Comparison of ENCODE assay signal across 22 cellular contexts in the genomic region with DNA sequence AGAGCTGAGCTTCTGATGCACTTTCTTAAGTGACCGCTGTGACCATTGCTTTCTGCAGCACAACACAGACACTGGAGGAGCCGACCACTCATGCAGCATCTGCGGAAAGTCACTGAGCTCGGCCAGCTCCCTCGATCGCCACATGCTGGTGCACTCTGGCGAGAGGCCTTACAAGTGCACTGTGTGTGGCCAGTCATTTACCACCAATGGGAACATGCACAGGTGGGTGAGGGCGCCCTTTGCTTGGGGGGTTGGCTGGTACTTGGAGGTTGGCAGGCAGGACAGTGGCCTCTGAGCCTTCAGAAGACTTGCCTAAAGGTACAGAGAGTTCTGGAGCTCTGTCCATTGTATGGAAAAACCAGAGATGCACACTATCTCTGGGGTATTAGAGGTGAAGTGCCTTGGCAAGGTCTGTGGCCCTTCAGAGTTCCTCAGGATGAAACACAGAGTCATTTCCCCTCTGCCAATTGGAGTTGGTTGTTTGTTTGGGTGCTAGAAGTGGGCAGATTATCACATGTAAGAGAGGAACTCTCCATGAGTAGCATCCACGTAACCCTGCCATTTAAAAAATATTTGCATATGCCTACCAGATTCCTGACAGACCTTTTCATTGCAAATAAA.
A peak's percentile ranks its signal among the peaks of the same experiment; 100 is the strongest.
DNase-seq lines count a peak whose midpoint lies in the region; ATAC-seq and TF ChIP-seq lines count a peak whose summit lies in the region.
"Had no signal": no experiment of that assay in that cellular context is flagged by ENCODE, and none has a peak within 500 bp of the region (broad histone marks: within the 10 kb centered on the region; RNA-seq: fewer than 3 reads in every experiment).

No MANE protein-coding gene starts in this region.

- H3K4me3 Mint-ChIP-seq in activated T-cell treated with anti-CD3 and anti-CD28 coated beads, Interleukin-2, amount 50 U/mL, for 24 hours = no peak overlapping the region
- H3K4me3 Mint-ChIP-seq in natural killer cell = no peak overlapping the region
- H3K4me3 Mint-ChIP-seq: activated CD4-positive, alpha-beta T cell treated with anti-CD3 and anti-CD28 coated beads for 36 hours; stimulated activated naive CD8-positive, alpha-beta T cell treated with anti-CD3 and anti-CD28 coated beads, Interleukin-15, amount 100 ng/mL, for 72 hours had no signal

- H3K27ac Mint-ChIP-seq in activated T-cell treated with anti-CD3 and anti-CD28 coated beads, Interleukin-2, amount 50 U/mL, for 24 hours = peak overlapping the region; percentile 34
- peak overlapping the region in 1 of 2 donors; percentile 38 for H3K27ac Mint-ChIP-seq in natural killer cell

- H3K36me3 Mint-ChIP-seq in activated T-cell treated with anti-CD3 and anti-CD28 coated beads, Interleukin-2, amount 50 U/mL, for 24 hours (ENCODE audit: low read depth) = peaks cover 94% of the 10 kb centered on the region
- H3K36me3 Mint-ChIP-seq in natural killer cell = peaks cover 13% of the 10 kb centered on the region

- H3K4me1 Mint-ChIP-seq in activated T-cell treated with anti-CD3 and anti-CD28 coated beads, Interleukin-2, amount 50 U/mL, for 24 hours (ENCODE audit: low read depth) = peaks cover 22% of the 10 kb centered on the region
- H3K4me1 Mint-ChIP-seq in natural killer cell = peaks cover 0 to 8% of the 10 kb centered on the region in 2 donors

- no peaks in the 10 kb centered on the region for H3K27me3 Mint-ChIP-seq in activated T-cell treated with anti-CD3 and anti-CD28 coated beads, Interleukin-2, amount 50 U/mL, for 24 hours
- H3K27me3 Mint-ChIP-seq in natural killer cell (ENCODE audit: low read depth in 2 of 2) = no peaks in the 10 kb centered on the region
- H3K27me3 Mint-ChIP-seq: activated CD4-positive, alpha-beta T cell treated with anti-CD3 and anti-CD28 coated beads for 36 hours; IgD-negative memory B cell; stimulated activated naive CD8-positive, alpha-beta T cell treated with anti-CD3 and anti-CD28 coated beads, Interleukin-15, amount 100 ng/mL, for 72 hours had no signal

- H3K9me3 ChIP-seq in body of pancreas (no peaks in the 10 kb centered on the region), lower lobe of right lung (no peaks in the 10 kb centered on the region), thyroid gland (no peaks in the 10 kb centered on the region)
- H3K9me3 ChIP-seq: A549, uterus had no signal

- H3K27ac ChIP-seq in body of pancreas (peak overlapping the region; percentile 26 to 70 (median 56)), lower lobe of right lung (peak overlapping the region; percentile 13), thyroid gland (peak overlapping the region; percentile 35 to 66 (median 38))
- H3K27ac ChIP-seq: A549, HL-60, uterus had no signal

- ATAC-seq in body of pancreas = peak; percentile 94
- ATAC-seq in lower lobe of right lung = no peak
- ATAC-seq in natural killer cell = no peak
- ATAC-seq: A549 had no signal

- intact Hi-C loops in body of pancreas (cut with DNase I) (no loop called here), lower lobe of right lung (cut with DNase I) (no loop called here), thyroid gland (cut with DNase I) (no loop called here), natural killer cell (cut with micrococcal nuclease) (no loop called here)

- no peak overlapping the region for H3K4me3 ChIP-seq in body of pancreas
- H3K4me3 ChIP-seq in lower lobe of right lung = no peak overlapping the region
- H3K4me3 ChIP-seq in thyroid gland (replicated peaks in 1 of 3) = no peak overlapping the region
- H3K4me3 ChIP-seq: A549, uterus had no signal

- peaks cover 0 to 10% of the 10 kb centered on the region in 2 donors for H3K36me3 ChIP-seq in body of pancreas (replicated peaks in 1 of 2; ENCODE audit: insufficient read depth in 1 of 2, low read depth in 2 of 2)
- H3K36me3 ChIP-seq in lower lobe of right lung = peaks cover 74% of the 10 kb centered on the region
- peaks cover 8 to 12% of the 10 kb centered on the region in 2 donors for H3K36me3 ChIP-seq in thyroid gland
- H3K36me3 ChIP-seq: uterus had no signal

- 28 to 43% methylated on average over 7 to 9 of the region's 9 CpGs for WGBS in body of pancreas, 2 donors
- 62 to 71% methylated on average over 5 to 9 of the region's 9 CpGs for WGBS in thyroid gland, 2 donors

- H3K4me1 ChIP-seq in body of pancreas (peaks cover 16% of the 10 kb centered on the region), lower lobe of right lung (peaks cover 7% of the 10 kb centered on the region), thyroid gland (peaks cover 0 to 15% of the 10 kb centered on the region in 2 donors)
- H3K4me1 ChIP-seq: A549, uterus had no signal

- no peak for DNase-seq in activated T-cell treated with anti-CD3 and anti-CD28 coated beads, Interleukin-2, amount 50 U/mL, for 24 hours
- DNase-seq in activated T-cell treated with anti-CD3 and anti-CD28 coated beads for 4 hours (no peak), body of pancreas (peak; percentile 81 to 92 (median 88)), lower lobe of right lung (no peak), thyroid gland (peak; percentile 79 to 81), natural killer cell (no peak)
- no peak for DNase-seq in activated naive CD4-positive, alpha-beta T cell treated with Interleukin-2 at 50 U/mL for 16 hours
- no peak for DNase-seq in stimulated activated CD4-positive, alpha-beta T cell treated with anti-CD3 and anti-CD28 coated beads, Interleukin-12 subunit alpha, Interleukin-12 subunit beta, amount 100 ng/mL, for 4 hours
- DNase-seq: activated CD8-positive, alpha-beta memory T cell treated with anti-CD3 and anti-CD28 coated beads, Interleukin-2, amount 50 U/mL, for 48 hours; activated gamma-delta T cell treated with Interleukin-2 at 50 U/mL for 16 hours; anterior cingulate cortex; effector CD8-positive, alpha-beta T cell; HCEC 1CT; NCI-H187; NCI-H446 treated with DMSO at 0.1 percent for 48 hours; stimulated activated naive CD8-positive, alpha-beta T cell treated with anti-CD3 and anti-CD28 coated beads, Interleukin-15, amount 100 ng/mL, for 72 hours; SW 1271; uterus had no signal

- peak in 6 of 7 experiments; percentile 6 to 66 (median 56) for TF ChIP-seq CTCF in body of pancreas (IDR thresholded peaks at IDR 0.05)
- no peak for TF ChIP-seq CTCF in lower lobe of right lung (IDR thresholded peaks at IDR 0.05)
- TF ChIP-seq CTCF in thyroid gland (IDR thresholded peaks at IDR 0.05) = peak in 3 of 6 experiments; percentile 10 to 21 (median 16)
- TF ChIP-seq CTCF in natural killer cell (IDR thresholded peaks at IDR 0.05) = no peak

- TF ChIP-seq POLR2A in body of pancreas (IDR thresholded peaks at IDR 0.05) (peak in 2 of 3 donors; percentile 15 to 23), thyroid gland (IDR thresholded peaks at IDR 0.05) (peak in 1 of 2 donors; percentile 10)

- no peaks in the 10 kb centered on the region for H3K27me3 ChIP-seq in body of pancreas
- no peaks in the 10 kb centered on the region for H3K27me3 ChIP-seq in lower lobe of right lung (ENCODE audit: low read depth)
- no peaks in the 10 kb centered on the region for H3K27me3 ChIP-seq in thyroid gland
- H3K27me3 ChIP-seq: uterus had no signal

- H3K9me3 Mint-ChIP-seq in activated T-cell treated with anti-CD3 and anti-CD28 coated beads, Interleukin-2, amount 50 U/mL, for 24 hours = no peaks in the 10 kb centered on the region
- H3K9me3 Mint-ChIP-seq in natural killer cell = no peaks in the 10 kb centered on the region
- H3K9me3 Mint-ChIP-seq: IgD-negative memory B cell; stimulated activated naive CD8-positive, alpha-beta T cell treated with anti-CD3 and anti-CD28 coated beads, Interleukin-15, amount 100 ng/mL, for 72 hours had no signal

Comparison
In these comparisons a context has a peak if more than half of its experiments do, and no peak if none do; other contexts are left out.
1. DNase-seq: peak in body of pancreas (4 of 4) and thyroid gland (2 of 2); none in activated T-cell treated with anti-CD3 and anti-CD28 coated beads, Interleukin-2, amount 50 U/mL, for 24 hours (single experiment), activated T-cell treated with anti-CD3 and anti-CD28 coated beads for 4 hours (single experiment), lower lobe of right lung (single experiment), natural killer cell (single experiment), activated naive CD4-positive, alpha-beta T cell treated with Interleukin-2 at 50 U/mL for 16 hours (single experiment) and stimulated activated CD4-positive, alpha-beta T cell treated with anti-CD3 and anti-CD28 coated beads, Interleukin-12 subunit alpha, Interleukin-12 subunit beta, amount 100 ng/mL, for 4 hours (single experiment).
2. CTCF ChIP-seq: peak in body of pancreas (6 of 7); none in lower lobe of right lung (single experiment) and natural killer cell (single experiment).
3. Peak in every context shown above with its lines, with median percentiles within 50 percentile points of each other: H3K27ac ChIP-seq.